8 cellular contexts compared by ENCODE assay signal in genomic region chr1:36088577-36089392, GRCh38. TPM values are rescaled to one million over a fixed set of nuclear protein-coding genes. Genes with fewer than 3 reads are reported as not detected.
DNase-seq lines count a peak whose midpoint lies in the region; ATAC-seq and TF ChIP-seq lines count a peak whose summit lies in the region.

Gene ADPRS (plus strand): TSS chr1:36088892. CDS start chr1:36088905, 13 bp downstream.

- H3K4me1 ChIP-seq in PC-3 (ENCODE audit: insufficient read depth, low read length): peaks cover 13% of the 10 kb centered on the region; the same call in 1 of the 2 replicates
- H3K4me1 ChIP-seq in mucosa of rectum (ENCODE audit: control insufficient read depth in 2 of 2, insufficient read depth in 2 of 2, low read length in 2 of 2): peaks cover 13 to 15% of the 10 kb centered on the region in 2 donors

- peak within 1 kb of the TSS; percentile 95 for H3K4me2 ChIP-seq in PC-3 (ENCODE audit: low read length)

- no peaks in the 10 kb centered on the region for H3K9me2 ChIP-seq in PC-3 (replicated peaks; ENCODE audit: low read length)

- TF ChIP-seq EP300 in Ishikawa (IDR thresholded peaks at IDR 0.05; ENCODE audit: borderline replicate concordance): peak; percentile 48; the same call in 1 of the 2 replicates

- DNase-seq in DMS53 treated with DMSO at 0.1 percent for 48 hours (lab: John Stamatoyannopoulos, UW; ENCODE audit: unreplicated experiment) (peak; percentile 82), PC-3 (peak; percentile 88), activated T-cell treated with anti-CD3 and anti-CD28 coated beads for 48 hours (ENCODE audit: low read depth) (peak; percentile 91), epithelial cell of proximal tubule (ENCODE audit: low read depth) (no peak)
- DNase-seq in stimulated activated CD8-positive, alpha-beta memory T cell treated with anti-CD3 and anti-CD28 coated beads, Interleukin-4, amount 100 ng/mL, for 4 hours (ENCODE audit: low read depth in 2 of 2, low spot score in 1 of 2): peak; percentile 77 to 84

- no TSS peak for BruUV-seq in PC-3 (replicated peaks; lab: Mats Ljungman, UMichigan)

- H3K79me2 ChIP-seq in PC-3 (ENCODE audit: low read length): peaks cover 28% of the 10 kb centered on the region

- H3K36me3 ChIP-seq in PC-3 (ENCODE audit: low read depth, low read length): peaks cover 21% of the 10 kb centered on the region; the same call in 1 of the 2 replicates
- peaks cover 27 to 29% of the 10 kb centered on the region in 2 donors for H3K36me3 ChIP-seq in mucosa of rectum (ENCODE audit: control insufficient read depth in 2 of 2, insufficient read depth in 2 of 2, low read length in 2 of 2)

- H3F3A ChIP-seq in PC-3 (ENCODE audit: low read length, unreplicated experiment): no peaks in the 10 kb centered on the region

- H3K4me3 ChIP-seq in PC-3 (ENCODE audit: low read length): peak within 1 kb of the TSS; percentile 99
- peak within 1 kb of the TSS; percentile 97 for H3K4me3 ChIP-seq in epithelial cell of proximal tubule (ENCODE audit: low read depth, low read length)
- H3K4me3 ChIP-seq in mucosa of rectum (ENCODE audit: low read length in 2 of 2): peak within 1 kb of the TSS; percentile 77 to 95

- H3K9me3 ChIP-seq in PC-3 (ENCODE audit: low read length): no peaks in the 10 kb centered on the region
- no peaks in the 10 kb centered on the region for H3K9me3 ChIP-seq in mucosa of rectum (ENCODE audit: control insufficient read depth in 2 of 2, low read length in 2 of 2)

- H3K9ac ChIP-seq in PC-3 (ENCODE audit: low read length) (peak within 1 kb of the TSS; percentile 94), mucosa of rectum (ENCODE audit: low read depth in 1 of 2, low read length in 2 of 2) (peak within 1 kb of the TSS; percentile 68 to 79)

- peak; percentile 38; the same call in 1 of the 2 replicates for TF ChIP-seq RAD21 in Ishikawa (IDR thresholded peaks at IDR 0.05; ENCODE audit: low read depth)

- peak within 1 kb of the TSS; percentile 98 for H2AFZ ChIP-seq in PC-3 (ENCODE audit: low read length)

- CTCF ChIA-PET in PC-3 (lab: Charles Lee): no interaction called here

- H3K27me3 ChIP-seq in PC-3 (ENCODE audit: low read length) (no peaks in the 10 kb centered on the region), mucosa of rectum (ENCODE audit: control insufficient read depth in 2 of 2, insufficient read depth in 2 of 2, low read length in 2 of 2) (peaks cover 2 to 9% of the 10 kb centered on the region in 2 donors)

- TF ChIP-seq CTCF in PC-3 (conservative IDR thresholded peaks at IDR 0.05; ENCODE audit: low read depth, low read length) (peak; percentile 95), epithelial cell of proximal tubule (conservative IDR thresholded peaks at IDR 0.05; ENCODE audit: low read depth, low read length) (peak; percentile 82)

- ATAC-seq in GM21576 (IDR thresholded peaks at IDR 0.05; ENCODE audit: unreplicated experiment) (peak; percentile 81), PC-3 (peak; percentile 91)

- intact Hi-C loops in PC-3 (cut with micrococcal nuclease): loop anchor here (5.0 to 10.0 kb wide), 2 partner anchors 154 to 231 kb away; partner anchors contain the start of gene AGO3

- POLR2A ChIA-PET in PC-3 (lab: Charles Lee; ENCODE audit: unreplicated experiment): interaction anchor here (0.5 kb wide), 1 partner anchor 61 kb away, joined by 3 read pairs; no protein-coding TSS in a partner anchor

- H4K20me1 ChIP-seq in PC-3 (ENCODE audit: low read length): no peaks in the 10 kb centered on the region

- H3K27ac ChIP-seq in PC-3 (ENCODE audit: low read length): peak within 1 kb of the TSS; percentile 50
- H3K27ac ChIP-seq in mucosa of rectum (ENCODE audit: low read depth in 2 of 2, low read length in 2 of 2): peak within 1 kb of the TSS; percentile 84 to 90

TF ChIP-seq in Ishikawa, 13 proteins besides CTCF, POLR2A, EP300 and RAD21:
- TF ChIP-seq CREB1 (IDR thresholded peaks at IDR 0.05; ENCODE audit: low read depth): peak; percentile 83
- peak; percentile 97 for TF ChIP-seq TAF1 (IDR thresholded peaks at IDR 0.05; ENCODE audit: low read depth)
- TF ChIP-seq CEBPB (IDR thresholded peaks at IDR 0.05): no peak; the same call in 1 of the 2 replicates
- TF ChIP-seq TCF12 (IDR thresholded peaks at IDR 0.05; ENCODE audit: low read depth): peak; percentile 73; the same call in 1 of the 2 replicates
- TF ChIP-seq TEAD4 (IDR thresholded peaks at IDR 0.05): no peak; the same call in 1 of the 2 replicates
- no peak for TF ChIP-seq USF1 (IDR thresholded peaks at IDR 0.05)
- TF ChIP-seq MAX (IDR thresholded peaks at IDR 0.05): peak; percentile 94
- peak; percentile 97 for TF ChIP-seq YY1 (IDR thresholded peaks at IDR 0.05; ENCODE audit: low read depth)
- TF ChIP-seq REST (IDR thresholded peaks at IDR 0.05; ENCODE audit: low read depth): no peak
- peak; percentile 72 for TF ChIP-seq ZBTB7A (IDR thresholded peaks at IDR 0.05; ENCODE audit: low read depth)
- TF ChIP-seq EGR1 (IDR thresholded peaks at IDR 0.05): peak; percentile 61; the same call in 1 of the 2 replicates
TF ChIP-seq in Ishikawa: peak in this region for 7.

RNA-seq across cellular contexts. Expression of gene ADPRS, which starts in this region (rescaled TPM):
- 75.9 and 83.0 TPM in 2 replicates for total RNA-seq in PC-3 (2014; rRNA removed)
- 91.4 and 92.2 TPM in 2 replicates for total RNA-seq in epithelial cell of proximal tubule
